ENCODE assay signal across 25 cellular contexts in the genomic region with DNA sequence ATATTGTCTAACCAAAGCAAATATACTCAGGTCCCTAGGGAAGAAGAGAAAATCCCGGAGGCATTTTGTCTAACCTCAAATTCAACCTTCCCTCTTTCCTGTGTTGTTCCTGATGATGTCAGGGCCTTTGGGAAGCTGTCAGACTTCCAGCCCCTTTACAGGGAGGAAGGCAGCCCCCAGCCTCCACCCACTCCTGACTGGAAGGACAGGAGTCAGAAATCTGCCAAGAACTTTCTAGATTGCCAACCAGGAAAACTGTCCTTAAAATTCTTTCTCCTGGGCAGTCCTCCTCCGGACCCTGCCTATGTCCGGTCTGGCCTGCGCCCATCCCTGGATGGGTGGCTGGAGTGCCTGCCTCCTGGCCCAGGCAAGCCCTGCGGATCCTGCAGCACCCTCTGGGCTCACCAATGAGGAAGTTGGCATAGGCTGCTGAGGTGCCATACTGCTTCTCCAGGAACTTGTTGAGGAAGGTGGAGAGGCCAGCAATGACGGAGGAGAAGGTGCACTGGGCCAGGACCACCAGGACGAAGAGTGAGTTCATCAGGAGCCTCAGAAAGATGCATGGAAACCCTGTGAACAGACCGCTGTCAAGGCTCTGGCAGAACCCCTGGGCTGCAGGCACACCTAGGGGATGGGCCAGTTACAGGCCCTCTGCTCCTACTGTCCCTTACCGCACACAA. TPM values are rescaled to one million over a fixed set of nuclear protein-coding genes. Genes with fewer than 3 reads are reported as not detected.
A peak's percentile ranks its signal among the peaks of the same experiment; 100 is the strongest.
DNase-seq lines count a peak whose midpoint lies in the region; ATAC-seq, FAIRE-seq and TF ChIP-seq lines count a peak whose summit lies in the region.
"Had no signal": no experiment of that assay in that cellular context is flagged by ENCODE, and none has a peak within 500 bp of the region (broad histone marks: within the 10 kb centered on the region; RNA-seq: fewer than 3 reads in every experiment).

No MANE protein-coding gene starts in this region.

- H3K79me1 ChIP-seq in H1 (ENCODE audit: low read depth, low read length): no peaks in the 10 kb centered on the region

- ATAC-seq in right cardiac atrium (peak; percentile 39 to 63), GM19463 (IDR thresholded peaks at IDR 0.05; ENCODE audit: unreplicated experiment) (no peak), GM21526 (IDR thresholded peaks at IDR 0.05; ENCODE audit: low FRiP score, unreplicated experiment) (no peak)
- ATAC-seq: foreskin keratinocyte had no signal

- no peaks in the 10 kb centered on the region for H3K23me2 ChIP-seq in H1 (ENCODE audit: low read depth, low read length)

- no peak for TF ChIP-seq EP300 in H1 (IDR thresholded peaks at IDR 0.05; ENCODE audit: borderline replicate concordance in 1 of 2, low read depth in 2 of 2, low read length in 2 of 2)

- CTCF ChIA-PET in H1 (lab: Charles Lee; ENCODE audit: partially characterized antibody): interaction anchor here (1.6 to 7.0 kb wide), 2 partner anchors 9 to 19 kb away, joined by 4 to 38 read pairs; no protein-coding TSS in a partner anchor

- peaks cover 0 to 8% (median 1%) of the 10 kb centered on the region in 4 experiments; a peak in 1 of 7 replicates for H3K4me1 ChIP-seq in H1 (replicated peaks in 1 of 4; ENCODE audit: control insufficient read depth in 3 of 4, insufficient read depth in 4 of 4, low read length in 3 of 4)
- H3K4me1 ChIP-seq in right cardiac atrium (ENCODE audit: control insufficient read depth, insufficient read depth, low read length): peaks cover 16% of the 10 kb centered on the region
- H3K4me1 ChIP-seq in spleen: peaks cover 0 to 43% (median 10%) of the 10 kb centered on the region in 6 donors

- H2BK5ac ChIP-seq in H1 (ENCODE audit: low read depth, low read length): no peak overlapping the region

- no peak overlapping the region for H3K4me3 ChIP-seq in H1 (ENCODE audit: extremely low read depth in 1 of 4, insufficient read depth in 2 of 4, low read depth in 3 of 4, low read length in 4 of 4)
- no peak overlapping the region for H3K4me3 ChIP-seq in right cardiac atrium (ENCODE audit: low read length)
- no peak overlapping the region for H3K4me3 ChIP-seq in spleen
- H3K4me3 ChIP-seq: skin epidermis had no signal

- no peak overlapping the region for H2BK120ac ChIP-seq in H1 (replicated peaks; ENCODE audit: low read depth, low read length)

- no peak overlapping the region for H3K9ac ChIP-seq in H1 (replicated peaks in 1 of 4; ENCODE audit: extremely low read depth in 1 of 4, low read depth in 3 of 4, low read length in 3 of 4)

- TF ChIP-seq RAD21 in H1 (IDR thresholded peaks at IDR 0.05 in 1 of 2, conservative IDR thresholded peaks at IDR 0.05 in 1 of 2; ENCODE audit: low read depth in 2 of 2, low read length in 2 of 2): no peak

- H3K9me3 ChIP-seq in H1 (ENCODE audit: insufficient read depth in 2 of 2, low read depth in 1 of 2, low read length in 1 of 2) (no peaks in the 10 kb centered on the region), right cardiac atrium (ENCODE audit: control insufficient read depth, low read length) (no peaks in the 10 kb centered on the region), spleen (no peaks in the 10 kb centered on the region)

- FAIRE-seq in H1 (lab: Jason Lieb, UNC): no peak
- FAIRE-seq: colon, D721Med had no signal

- no peak overlapping the region for H2BK15ac ChIP-seq in H1 (ENCODE audit: low read length)

- H3K27ac ChIP-seq in H1 (ENCODE audit: low read depth, low read length) (no peak overlapping the region), right cardiac atrium (ENCODE audit: low read length) (peak overlapping the region; percentile 55), spleen (peak overlapping the region in 5 of 8 donors; percentile 2 to 57 (median 27))
- H3K27ac ChIP-seq: epithelial cell of prostate, foreskin keratinocyte had no signal

- no peak overlapping the region for H3K4ac ChIP-seq in H1 (replicated peaks; ENCODE audit: insufficient read length, low read depth, low read length)

- TF ChIP-seq POLR2A in H1 (IDR thresholded peaks at IDR 0.05; ENCODE audit: control extremely low read depth in 1 of 2, low read depth in 2 of 2, low read length in 2 of 2) (no peak), spleen (IDR thresholded peaks at IDR 0.05) (no peak)

- H3K36me3 ChIP-seq in H1 (ENCODE audit: control insufficient read depth in 2 of 4, insufficient read depth in 4 of 4, low read length in 3 of 4) (no peaks in the 10 kb centered on the region), spleen (peaks cover 0 to 25% (median 0%) of the 10 kb centered on the region in 6 donors)

- WGBS in H1 (ENCODE audit: extremely low coverage in 1 of 2, insufficient coverage in 1 of 2, insufficient read length in 1 of 2, insufficient replicate concordance in 2 of 2, low coverage in 1 of 2, low lambda C conversion rate in 2 of 2, missing lambda C conversion rate in 1 of 2), 2 experiments: 88% methylated on average over 9 of the region's 9 CpGs; no CpG with 5 or more reads in 1 of the 2 experiments
- 75% methylated on average over 9 of the region's 9 CpGs for WGBS in right cardiac atrium
- WGBS in spleen, 5 donors: 67 to 86% (median 75%) methylated on average over 8 to 9 of the region's 9 CpGs

- DNase-seq in NCI-H226 (peak; percentile 1), H1 (ENCODE audit: low read depth in 1 of 2, low spot score in 2 of 2) (no peak), right cardiac atrium (peak in 1 of 3 donors; percentile 61), spleen (peak; percentile 80), NCI-H526 (lab: John Stamatoyannopoulos, UW) (no peak)
- DNase-seq: activated CD4-positive, alpha-beta T cell treated with anti-CD3 and anti-CD28 coated beads, Interleukin-2, amount 10 ng/mL, durations not matched to agents 7 days and 5 days; activated naive CD4-positive, alpha-beta T cell; activated T-cell treated with anti-CD3 and anti-CD28 coated beads, Interleukin-2, amount 50 U/mL, for 48 hours; effector CD8-positive, alpha-beta T cell; foreskin keratinocyte; GOT3; naive B cell; NCI-H524 treated with DMSO at 0.1 percent for 48 hours; nucleus accumbens; SIG-M5; stimulated activated CD4-positive, alpha-beta T cell treated with anti-CD3 and anti-CD28 coated beads, Interleukin-2, amount 100 ng/mL, for 24 hours; SW 1271; T1000; trophoblast cell had no signal

- H3K18ac ChIP-seq in H1 (ENCODE audit: extremely low read depth, low read length): no peak overlapping the region

- H3K14ac ChIP-seq in H1 (ENCODE audit: insufficient read length): no peak overlapping the region

- H4K8ac ChIP-seq in H1 (ENCODE audit: extremely low read depth, insufficient read depth, low read length): peak overlapping the region; percentile 45

- H2AFZ ChIP-seq in H1 (ENCODE audit: low read length): no peak overlapping the region

- no peaks in the 10 kb centered on the region for H4K20me1 ChIP-seq in H1 (replicated peaks in 1 of 2; ENCODE audit: control insufficient read depth in 1 of 2, insufficient read depth in 2 of 2, low read length in 2 of 2)

- TF ChIP-seq CTCF in H1 (IDR thresholded peaks at IDR 0.05; ENCODE audit: control extremely low read depth in 1 of 3, insufficient read depth in 1 of 3, low read depth in 1 of 3, low read length in 3 of 3) (no peak), spleen (IDR thresholded peaks at IDR 0.05 in 8 of 11, conservative IDR thresholded peaks at IDR 0.05 in 3 of 11) (no peak)

- H3K4me2 ChIP-seq in H1 (ENCODE audit: insufficient read depth in 1 of 2, low read depth in 2 of 2, low read length in 2 of 2): no peak overlapping the region

- H3K27me3 ChIP-seq in H1 (replicated peaks in 1 of 4; ENCODE audit: control insufficient read depth in 3 of 4, extremely low read depth in 1 of 4, insufficient read depth in 3 of 4, low read length in 3 of 4) (peaks cover 0 to 2% (median 0%) of the 10 kb centered on the region in 4 experiments; a peak in 2 of 7 replicates), right cardiac atrium (ENCODE audit: control insufficient read depth, insufficient read depth) (no peaks in the 10 kb centered on the region), spleen (replicated peaks in 1 of 7) (peaks cover 0 to 8% (median 0%) of the 10 kb centered on the region in 7 donors)

- H3K23ac ChIP-seq in H1 (ENCODE audit: insufficient read length): no peak overlapping the region

- H3K79me2 ChIP-seq in H1 (ENCODE audit: control insufficient read depth in 1 of 2, insufficient read depth in 2 of 2, low read length in 2 of 2): no peaks in the 10 kb centered on the region

- no peak overlapping the region for H4K5ac ChIP-seq in H1 (ENCODE audit: insufficient read length, low read depth, low read length)

- peak overlapping the region; percentile 55; the same call in 1 of the 2 replicates for H2BK12ac ChIP-seq in H1 (ENCODE audit: low read depth, low read length)

- H2AK5ac ChIP-seq in H1 (ENCODE audit: low read depth, low read length): no peak overlapping the region

- POLR2A ChIA-PET in H1 (lab: Charles Lee; ENCODE audit: partially characterized antibody): no interaction called here

- H2BK20ac ChIP-seq in H1 (ENCODE audit: low read length): no peak overlapping the region; the same call in 1 of the 2 replicates

- intact Hi-C loops in right cardiac atrium (cut with DNase I) (no loop called here), spleen (cut with DNase I; ENCODE audit: low total_unique reads) (no loop called here)

- H3K56ac ChIP-seq in H1 (replicated peaks; ENCODE audit: insufficient read length, low read depth, low read length): no peak overlapping the region

- H4K91ac ChIP-seq in H1 (replicated peaks; ENCODE audit: insufficient read length, low read length): no peak overlapping the region

TF ChIP-seq in H1, 55 proteins besides CTCF, POLR2A, EP300 and RAD21 (continues in another document):
- TF ChIP-seq SP2 (IDR thresholded peaks at IDR 0.05; ENCODE audit: low read length) (no peak), SUZ12 (IDR thresholded peaks at IDR 0.05; ENCODE audit: low read length) (no peak)

RNA-seq across cellular contexts. Expression of a gene that starts 52.6 kb away (rescaled TPM):
- 15.6 and 16.8 TPM in 2 replicates for total RNA-seq in H1 (2021; fragmentation: NEBNext Ultra II Directional; extraction: Animal tissue kit (Norgen Biotek cat#: 25700))
- polyA plus RNA-seq in H1 (2011; rRNA removed): 7.9 and 11.2 TPM in 2 replicates
- polyA plus RNA-seq in H1 (2011; cell fraction: cytosol; rRNA removed): 13.5 TPM
- polyA plus RNA-seq in H1 (2011; cell fraction: nucleus; rRNA removed): 12.7 TPM
- 8.9 to 19.8 TPM (median 16.1 TPM) in 4 replicates for polyA plus RNA-seq in H1 (2012, experiment 1 of 2)
- 4.0 TPM for polyA plus RNA-seq in H1 (2012, experiment 2 of 2)
- 3.0 TPM for polyA plus RNA-seq in H1 (2013, experiment 1 of 2)
- 3.0 TPM for polyA plus RNA-seq in H1 (2013, experiment 2 of 2)
- polyA minus RNA-seq in H1 (2011; rRNA and poly(A)+ RNA removed): 11.9 and 16.2 TPM in 2 replicates
- polyA minus RNA-seq in H1 (2011; cell fraction: cytosol; rRNA and poly(A)+ RNA removed): 7.3 TPM
- 5.5 TPM for polyA minus RNA-seq in H1 (2011; cell fraction: nucleus; rRNA and poly(A)+ RNA removed)
- 10 to 100 TPM; 27.2 to 48.1 (median 36.1) TPM for total RNA-seq in right cardiac atrium
- 23.6 TPM for polyA plus RNA-seq in right cardiac atrium
- total RNA-seq in spleen: 10 to 100 TPM in 2 of 7 donors, 1 to 10 TPM in 5; 6.1 to 20.4 (median 9.7) TPM
- polyA plus RNA-seq in spleen: 1 to 10 TPM; 1.3 to 8.3 (median 6.7) TPM
- total RNA-seq: activated CD4-positive, alpha-beta T cell treated with anti-CD3 and anti-CD28 coated beads, Interleukin-2, amount 10 ng/mL, durations not matched to agents 7 days and 5 days had no signal

Comparison
In these comparisons a context has a peak if more than half of its experiments do, and no peak if none do; other contexts are left out.
1. DNase-seq: peak in NCI-H226 (single experiment) and spleen (single experiment); none in H1 (0 of 2) and NCI-H526 (0 of 2).
2. ATAC-seq: peak in right cardiac atrium (2 of 2); none in GM19463 (single experiment) and GM21526 (single experiment).